ENCODE assay signal across 9 cellular contexts in the genomic region with DNA sequence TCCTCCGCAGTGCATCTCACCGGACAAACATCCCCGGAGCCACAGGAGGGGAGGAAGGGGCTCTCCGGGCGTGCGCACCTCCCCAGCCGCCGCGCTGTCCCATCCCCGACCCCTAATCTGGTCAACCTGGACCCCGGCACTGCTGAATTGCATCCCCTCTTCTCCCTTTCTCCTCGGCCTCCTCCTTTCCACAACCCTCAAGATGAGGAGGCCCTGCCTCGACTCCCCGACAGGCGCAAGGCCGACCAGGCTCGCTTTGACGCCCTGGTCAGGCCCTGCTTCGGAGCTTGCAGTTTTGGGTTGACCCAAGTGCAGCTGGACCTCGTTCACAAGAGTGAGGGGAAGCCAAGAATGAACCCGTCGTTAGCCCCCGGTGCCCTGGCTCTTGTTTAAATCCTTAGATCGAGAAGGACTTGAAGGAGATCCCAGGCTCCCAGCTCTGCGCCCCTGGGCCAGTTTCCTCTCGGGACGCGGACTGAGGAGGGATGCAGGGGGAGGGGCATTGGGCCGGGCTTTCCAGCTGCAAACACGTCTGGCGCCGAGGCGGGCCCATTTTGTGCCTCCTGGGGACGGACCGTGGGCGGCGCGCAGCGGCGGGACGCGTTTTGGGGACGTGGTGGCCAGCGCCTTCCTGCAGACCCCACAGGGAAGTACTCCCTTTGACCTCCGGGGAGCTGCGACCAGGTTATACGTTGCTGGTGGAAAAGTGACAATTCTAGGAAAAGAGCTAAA. TPM values are rescaled to one million over a fixed set of nuclear protein-coding genes. Genes with fewer than 3 reads are reported as not detected.
DNase-seq lines count a peak whose midpoint lies in the region; ATAC-seq and TF ChIP-seq lines count a peak whose summit lies in the region.
"Had no signal": no experiment of that assay in that cellular context is flagged by ENCODE, and none has a peak within 500 bp of the region (broad histone marks: within the 10 kb centered on the region; RNA-seq: fewer than 3 reads in every experiment).

No MANE protein-coding gene starts in this region.

- H3K9me3 ChIP-seq in lung (ENCODE audit: control insufficient read depth in 2 of 2, insufficient read depth in 1 of 2, low read length in 1 of 2) = peaks cover 0 to 5% of the 10 kb centered on the region in 2 donors
- no peaks in the 10 kb centered on the region for H3K9me3 ChIP-seq in thymus (ENCODE audit: control insufficient read depth)

- peak overlapping the region; percentile 6 for H3K27ac Mint-ChIP-seq in T-helper 1 cell treated with Interleukin-12 subunit alpha and Interleukin-12 subunit beta and Interleukin-4 antibody, amounts not matched to agents 30 μg/mL and 1 μg/mL, for 36 hours

- ATAC-seq in lung (ENCODE audit: insufficient read depth, low FRiP score) (no peak), HG02840 (IDR thresholded peaks at IDR 0.05; ENCODE audit: low FRiP score, unreplicated experiment) (no peak)
- ATAC-seq: activated T-cell treated with anti-CD3 and anti-CD28 coated beads, Interleukin-2, amount 50 U/mL, for 4 hours had no signal

- H3K27me3 ChIP-seq in lung (ENCODE audit: control insufficient read depth, insufficient read depth) (peaks cover 7% of the 10 kb centered on the region), thymus (ENCODE audit: control insufficient read depth, insufficient read depth) (peaks cover 73% of the 10 kb centered on the region)

- peaks cover 15% of the 10 kb centered on the region for H3K4me1 Mint-ChIP-seq in T-helper 1 cell treated with Interleukin-12 subunit alpha and Interleukin-12 subunit beta and Interleukin-4 antibody, amounts not matched to agents 30 μg/mL and 1 μg/mL, for 36 hours (ENCODE audit: low read depth)

- H3K4me1 ChIP-seq in lung (ENCODE audit: control insufficient read depth in 2 of 2, insufficient read depth in 2 of 2, low read length in 2 of 2) = peaks cover 0 to 19% of the 10 kb centered on the region in 2 donors
- H3K4me1 ChIP-seq in thymus (ENCODE audit: control insufficient read depth, insufficient read depth, low read length) = peaks cover 6% of the 10 kb centered on the region

- no peak for TF ChIP-seq CTCF in lung (IDR thresholded peaks at IDR 0.05; ENCODE audit: control extremely low read depth, extremely low read depth)

- H3K4me3 Mint-ChIP-seq in T-helper 1 cell treated with Interleukin-12 subunit alpha and Interleukin-12 subunit beta and Interleukin-4 antibody, amounts not matched to agents 30 μg/mL and 1 μg/mL, for 36 hours = peak overlapping the region; percentile 39

- peak overlapping the region; percentile 7 to 11 for H3K27ac ChIP-seq in lung (ENCODE audit: low read depth in 1 of 2, low read length in 1 of 2)
- no peak overlapping the region for H3K27ac ChIP-seq in thymus (ENCODE audit: low read depth)

- H3K36me3 ChIP-seq in lung (ENCODE audit: control insufficient read depth in 2 of 2, insufficient read depth in 2 of 2, low read length in 2 of 2) (no peaks in the 10 kb centered on the region), thymus (ENCODE audit: control insufficient read depth, insufficient read depth) (no peaks in the 10 kb centered on the region)

- no peak for DNase-seq in T-helper 1 cell
- peak; percentile 44 for DNase-seq in dedifferentiated amniotic fluid mesenchymal stem cell (ENCODE audit: extremely low spot score)
- DNase-seq in lung (ENCODE audit: low spot score) = no peak
- DNase-seq in GDM1 (lab: John Stamatoyannopoulos, UW) = no peak
- no peak for DNase-seq in DMS79 (lab: John Stamatoyannopoulos, UW)
- DNase-seq: activated T-cell treated with anti-CD3 and anti-CD28 coated beads, Interleukin-2, amount 50 U/mL, for 4 hours had no signal

- 2 to 3% methylated on average over 45 to 47 of the region's 47 CpGs for WGBS in lung, 2 donors
- WGBS in thymus = 4% methylated on average over 47 of the region's 47 CpGs

- H3K9me3 Mint-ChIP-seq in T-helper 1 cell treated with Interleukin-12 subunit alpha and Interleukin-12 subunit beta and Interleukin-4 antibody, amounts not matched to agents 30 μg/mL and 1 μg/mL, for 36 hours = no peaks in the 10 kb centered on the region
- H3K9me3 Mint-ChIP-seq: activated T-cell treated with anti-CD3 and anti-CD28 coated beads, Interleukin-2, amount 50 U/mL, for 4 hours had no signal

- no peaks in the 10 kb centered on the region for H3K36me3 Mint-ChIP-seq in T-helper 1 cell treated with Interleukin-12 subunit alpha and Interleukin-12 subunit beta and Interleukin-4 antibody, amounts not matched to agents 30 μg/mL and 1 μg/mL, for 36 hours (ENCODE audit: low read depth)

- H3K4me3 ChIP-seq in lung (peak overlapping the region; percentile 39), thymus (ENCODE audit: low read length) (peak overlapping the region; percentile 17)

- H3K27me3 Mint-ChIP-seq in T-helper 1 cell treated with Interleukin-12 subunit alpha and Interleukin-12 subunit beta and Interleukin-4 antibody, amounts not matched to agents 30 μg/mL and 1 μg/mL, for 36 hours (ENCODE audit: low read depth) = peaks cover 78% of the 10 kb centered on the region

RNA-seq across cellular contexts. Expression of gene PDGFRA, which starts 2.5 kb away (rescaled TPM):
- total RNA-seq in lung = 100 to 1,000 TPM in 1 of 2 donors, 10 to 100 TPM in 1; 79.2 to 151 TPM
- polyA plus RNA-seq in lung (10 to 100 TPM in 1 of 2 donors, 1 to 10 TPM in 1; 8.1 to 52.1 TPM), thymus (9.2 TPM)
